Comparison of ENCODE assay signal across 8 cellular contexts in genomic region chr15:88638626-88639372, GRCh38.
DNase-seq lines count a peak whose midpoint lies in the region; ATAC-seq and TF ChIP-seq lines count a peak whose summit lies in the region.

Gene ISG20 (plus strand): TSS chr15:88639016. CDS start chr15:88639367, 351 bp downstream.

- H2AFZ ChIP-seq in KMS-11 (ENCODE audit: low read depth) (peak within 1 kb of the TSS; percentile 10; the same call in 1 of the 2 replicates), neuron (ENCODE audit: low read depth, low read length) (no peak within 1 kb of the TSS)

- peaks cover 70% of the 10 kb centered on the region for H3K4me1 ChIP-seq in KMS-11 (ENCODE audit: low read depth, poor library complexity, severe bottlenecking)
- peaks cover 13% of the 10 kb centered on the region for H3K4me1 ChIP-seq in neuron (ENCODE audit: insufficient read depth, low read length)

- H3K36me3 ChIP-seq in KMS-11 (ENCODE audit: insufficient read depth) (no peaks in the 10 kb centered on the region), neuron (ENCODE audit: insufficient read depth, low read length) (peaks cover 17% of the 10 kb centered on the region)

- H3K4me2 ChIP-seq in KMS-11: peak within 1 kb of the TSS; percentile 85

- H3K27me3 ChIP-seq in KMS-11 (ENCODE audit: insufficient read depth, low read depth) (no peaks in the 10 kb centered on the region), neuron (ENCODE audit: insufficient read depth, low read length) (no peaks in the 10 kb centered on the region)

- no peaks in the 10 kb centered on the region for H4K20me1 ChIP-seq in KMS-11 (ENCODE audit: insufficient read depth)

- peak within 1 kb of the TSS; percentile 67 for H3K9ac ChIP-seq in KMS-11

- DNase-seq in EL (peak; percentile 98), SIG-M5 (lab: John Stamatoyannopoulos, UW) (peak; percentile 87), activated gamma-delta T cell (lab: John Stamatoyannopoulos, UW) (peak; percentile 90), foreskin fibroblast (peak; percentile 99), stromal cell of bone marrow (ENCODE audit: low read depth) (peak; percentile 95)

- ATAC-seq in GM21786 (IDR thresholded peaks at IDR 0.05; ENCODE audit: unreplicated experiment): peak; percentile 56

- peak within 1 kb of the TSS; percentile 24 for H3K4me3 ChIP-seq in KMS-11 (IDR thresholded peaks at IDR 0.05; ENCODE audit: insufficient read depth, low read depth, low read length)
- peak within 1 kb of the TSS; percentile 42 to 66 for H3K4me3 ChIP-seq in foreskin fibroblast (ENCODE audit: low read depth in 1 of 2, low read length in 2 of 2)
- H3K4me3 ChIP-seq in neuron (ENCODE audit: low read length): peak within 1 kb of the TSS; percentile 7

- H3K79me2 ChIP-seq in KMS-11 (ENCODE audit: insufficient read depth, low read depth): peaks cover 10% of the 10 kb centered on the region; the same call in 1 of the 2 replicates

- TF ChIP-seq CTCF in KMS-11 (conservative IDR thresholded peaks at IDR 0.05; ENCODE audit: low read depth, low read length) (peak; percentile 34), foreskin fibroblast (IDR thresholded peaks at IDR 0.05; ENCODE audit: low read depth, low read length) (peak; percentile 49)

- H3K9me3 ChIP-seq in neuron (ENCODE audit: low read length): no peaks in the 10 kb centered on the region

- H3K27ac ChIP-seq in KMS-11: peak within 1 kb of the TSS; percentile 86

Comparison
In these comparisons a context has a peak if more than half of its experiments do, and no peak if none do; other contexts are left out.
1. Peak in every context shown above with its lines: DNase-seq, ATAC-seq, H3K4me3 ChIP-seq and H3K27ac ChIP-seq.